1 cellular context compared by ENCODE assay signal in genomic region chr2:11875481-11875880, GRCh38.
TF ChIP-seq lines count a peak whose summit lies in the region.

No MANE protein-coding gene starts in this region.

TF ChIP-seq in GM12878, 131 proteins besides CTCF, POLR2A, EP300 and RAD21 (continued from another document):
- TF ChIP-seq ZNF687 (IDR thresholded peaks at IDR 0.05) (0 out of 2 replicates have a peak, but pooled peaks have one; percentile 36), E2F4 (IDR thresholded peaks at IDR 0.05; ENCODE audit: low read depth, low read length) (no peak), MTA3 (IDR thresholded peaks at IDR 0.05; ENCODE audit: borderline replicate concordance, low read length) (no peak), PKNOX1 (IDR thresholded peaks at IDR 0.05) (no peak)
